ENCODE assay signal across 9 cellular contexts in genomic region chr1:171841931-171842723, GRCh38. TPM values are rescaled to one million over a fixed set of nuclear protein-coding genes. Genes with fewer than 3 reads are reported as not detected.
DNase-seq lines count a peak whose midpoint lies in the region; ATAC-seq and TF ChIP-seq lines count a peak whose summit lies in the region.
"Had no signal": no experiment of that assay in that cellular context is flagged by ENCODE, and none has a peak within 500 bp of the region (broad histone marks: within the 10 kb centered on the region; RNA-seq: fewer than 3 reads in every experiment).

No MANE protein-coding gene starts in this region.

- H3K4me3 Mint-ChIP-seq in activated naive CD8-positive, alpha-beta T cell treated with anti-CD3 and anti-CD28 coated beads, Interleukin-2, amount 50 U/mL, for 24 hours: peak overlapping the region; percentile 82

- H3K9me3 Mint-ChIP-seq in activated naive CD8-positive, alpha-beta T cell treated with anti-CD3 and anti-CD28 coated beads, Interleukin-2, amount 50 U/mL, for 24 hours: no peaks in the 10 kb centered on the region

- TF ChIP-seq POLR2A in prostate gland (IDR thresholded peaks at IDR 0.05): no peak

- H3K36me3 Mint-ChIP-seq in activated naive CD8-positive, alpha-beta T cell treated with anti-CD3 and anti-CD28 coated beads, Interleukin-2, amount 50 U/mL, for 24 hours (ENCODE audit: low read depth): no peaks in the 10 kb centered on the region

- H3K27me3 ChIP-seq in prostate gland (replicated peaks; ENCODE audit: insufficient read depth): no peaks in the 10 kb centered on the region

- no peaks in the 10 kb centered on the region for H3K9me3 ChIP-seq in prostate gland

- H3K4me1 Mint-ChIP-seq in activated naive CD8-positive, alpha-beta T cell treated with anti-CD3 and anti-CD28 coated beads, Interleukin-2, amount 50 U/mL, for 24 hours: peaks cover 16% of the 10 kb centered on the region

- TF ChIP-seq CTCF in prostate gland (IDR thresholded peaks at IDR 0.05): no peak

- no peak for ATAC-seq in activated naive CD8-positive, alpha-beta T cell treated with anti-CD3 and anti-CD28 coated beads, Interleukin-2, amount 50 U/mL, for 24 hours
- peak; percentile 16 for ATAC-seq in left ventricle myocardium superior

- peaks cover 29% of the 10 kb centered on the region for H3K27me3 Mint-ChIP-seq in activated naive CD8-positive, alpha-beta T cell treated with anti-CD3 and anti-CD28 coated beads, Interleukin-2, amount 50 U/mL, for 24 hours

- H3K36me3 ChIP-seq in prostate gland: no peaks in the 10 kb centered on the region

- no peak overlapping the region for H3K27ac Mint-ChIP-seq in activated naive CD8-positive, alpha-beta T cell treated with anti-CD3 and anti-CD28 coated beads, Interleukin-2, amount 50 U/mL, for 24 hours

- WGBS in prostate gland: 1% methylated on average over 40 of the region's 40 CpGs

- intact Hi-C loops in left ventricle myocardium superior (cut with micrococcal nuclease): no loop called here
- intact Hi-C loops in prostate gland (cut with DNase I): no loop called here

- DNase-seq in ELR (ENCODE audit: low read depth): peak; percentile 3
- DNase-seq in M059J (ENCODE audit: low read depth): peak; percentile 19
- peak; percentile 6 for DNase-seq in activated naive CD8-positive, alpha-beta T cell treated with anti-CD3 and anti-CD28 coated beads, Interleukin-2, amount 50 U/mL, for 24 hours
- peak; percentile 27 for DNase-seq in left ventricle myocardium superior
- DNase-seq in prostate gland (ENCODE audit: low spot score): no peak
- DNase-seq in HK-2 (ENCODE audit: unreplicated experiment): no peak
- DNase-seq in NCI-H1048 (lab: John Stamatoyannopoulos, UW): no peak
- no peak for DNase-seq in NCI-H2029 (lab: John Stamatoyannopoulos, UW)

- H3K4me1 ChIP-seq in prostate gland (replicated peaks): no peaks in the 10 kb centered on the region

- H3K4me3 ChIP-seq in prostate gland: peak overlapping the region; percentile 55 to 57

- H3K27ac ChIP-seq in prostate gland: peak overlapping the region; percentile 53 to 61
- H3K27ac ChIP-seq: VCaP had no signal

RNA-seq across cellular contexts. Expression of gene DNM3, which starts 0.8 kb away (rescaled TPM):
- 2.1 and 3.1 TPM in 2 replicates for total RNA-seq in M059J (2014; rRNA removed; shearing (Covaris generic))
- total RNA-seq in left ventricle myocardium superior (2.3 TPM), prostate gland (1 to 10 TPM; 2.3 to 5.3 TPM)

Comparison
In these comparisons a context has a peak if more than half of its experiments do, and no peak if none do; other contexts are left out.
1. DNase-seq: peak in ELR (single experiment), M059J (single experiment), activated naive CD8-positive, alpha-beta T cell treated with anti-CD3 and anti-CD28 coated beads, Interleukin-2, amount 50 U/mL, for 24 hours (single experiment) and left ventricle myocardium superior (single experiment); none in prostate gland (single experiment), HK-2 (single experiment), NCI-H1048 (single experiment) and NCI-H2029 (single experiment).